ENCODE assay signal across 39 cellular contexts in genomic region chr4:59314637-59315036, GRCh38.
"Had no signal": no experiment of that assay in that cellular context is flagged by ENCODE, and none has a peak within 500 bp of the region (broad histone marks: within the 10 kb centered on the region; RNA-seq: fewer than 3 reads in every experiment).

No MANE protein-coding gene starts in this region.

- H3K27me3 Mint-ChIP-seq: activated CD4-positive, alpha-beta memory T cell treated with anti-CD3 and anti-CD28 coated beads, Interleukin-2, amount 10 ng/mL, durations not matched to agents 7 days and 5 days; activated CD4-positive, alpha-beta T cell treated with anti-CD3 and anti-CD28 coated beads for 36 hours; activated CD4-positive, alpha-beta T cell treated with anti-CD3 and anti-CD28 coated beads, Interleukin-2, amount 10 ng/mL, durations not matched to agents 7 days and 5 days; activated CD8-positive, alpha-beta memory T cell treated with anti-CD3 and anti-CD28 coated beads, Interleukin-2, amount 10 ng/mL, durations not matched to agents 7 days and 5 days; activated naive CD4-positive, alpha-beta T cell treated with anti-CD3 and anti-CD28 coated beads, Interleukin-2, amount 10 ng/mL, durations not matched to agents 7 days and 5 days; activated naive CD4-positive, alpha-beta T cell treated with anti-CD3 and anti-CD28 coated beads, Interleukin-2, amount 50 U/mL, for 24 hours; activated naive CD8-positive, alpha-beta T cell; activated naive CD8-positive, alpha-beta T cell treated with anti-CD3 and anti-CD28 coated beads, Interleukin-2, amount 10 ng/mL, durations not matched to agents 7 days and 5 days; activated naive CD8-positive, alpha-beta T cell treated with anti-CD3 and anti-CD28 coated beads, Interleukin-2, amount 50 U/mL, for 24 hours; activated T-cell treated with anti-CD3 and anti-CD28 coated beads, Interleukin-2, amount 50 U/mL, for 24 hours; brain; central memory CD8-positive, alpha-beta T cell had no signal

- H3K27ac ChIP-seq: ascending aorta, cardiac muscle cell, WERI-Rb-1 had no signal

- H3K9me3 Mint-ChIP-seq: brain, WTC11 had no signal

- ATAC-seq: activated CD4-positive, alpha-beta T cell treated with anti-CD3 and anti-CD28 coated beads for 36 hours; activated CD4-positive, CD25-positive, alpha-beta regulatory T cell treated with anti-CD3 and anti-CD28 coated beads, Interleukin-2, amount 50 U/mL, for 24 hours; activated CD8-positive, alpha-beta memory T cell treated with anti-CD3 and anti-CD28 coated beads, Interleukin-2, amount 10 ng/mL, durations not matched to agents 7 days and 5 days; activated CD8-positive, alpha-beta T cell treated with anti-CD3 and anti-CD28 coated beads, Interleukin-2, amount 10 ng/mL, durations not matched to agents 7 days and 5 days; activated naive CD8-positive, alpha-beta T cell treated with anti-CD3 and anti-CD28 coated beads, Interleukin-2, amount 50 U/mL, for 24 hours; WTC11 had no signal

- H3K27ac Mint-ChIP-seq: activated CD4-positive, alpha-beta memory T cell treated with anti-CD3 and anti-CD28 coated beads, Interleukin-2, amount 10 ng/mL, durations not matched to agents 7 days and 5 days; activated CD4-positive, alpha-beta T cell treated with anti-CD3 and anti-CD28 coated beads for 36 hours; activated CD4-positive, alpha-beta T cell treated with anti-CD3 and anti-CD28 coated beads, Interleukin-2, amount 10 ng/mL, durations not matched to agents 7 days and 5 days; activated CD8-positive, alpha-beta memory T cell treated with anti-CD3 and anti-CD28 coated beads, Interleukin-2, amount 10 ng/mL, durations not matched to agents 7 days and 5 days; activated CD8-positive, alpha-beta T cell treated with anti-CD3 and anti-CD28 coated beads, Interleukin-2, amount 10 ng/mL, durations not matched to agents 7 days and 5 days; activated naive CD4-positive, alpha-beta T cell treated with anti-CD3 and anti-CD28 coated beads, Interleukin-2, amount 10 ng/mL, durations not matched to agents 7 days and 5 days; activated naive CD4-positive, alpha-beta T cell treated with anti-CD3 and anti-CD28 coated beads, Interleukin-2, amount 50 U/mL, for 24 hours; activated naive CD8-positive, alpha-beta T cell; activated naive CD8-positive, alpha-beta T cell treated with anti-CD3 and anti-CD28 coated beads, Interleukin-2, amount 10 ng/mL, durations not matched to agents 7 days and 5 days; activated naive CD8-positive, alpha-beta T cell treated with anti-CD3 and anti-CD28 coated beads, Interleukin-2, amount 50 U/mL, for 24 hours; activated T-cell treated with anti-CD3 and anti-CD28 coated beads, Interleukin-2, amount 50 U/mL, for 24 hours; activated T-helper 2 cell treated with anti-CD3 and anti-CD28 coated beads, Interferon-gamma antibody, Interleukin-2, Interleukin-4, amounts not matched to agents 10 μg/mL and 5 μg/mL and 100 μg/mL, durations not matched to agents 14 hours and 24 hours and 36 hours; brain; T-helper 1 cell treated with Interleukin-12 subunit alpha and Interleukin-12 subunit beta and Interleukin-4 antibody, amounts not matched to agents 30 μg/mL and 1 μg/mL, for 36 hours; T-helper 2 cell treated with Interferon-gamma antibody and Interleukin-4, amounts not matched to agents 5 μg/mL and 100 μg/mL, for 36 hours; WTC11 had no signal

- H3K4me3 ChIP-seq: ascending aorta, cardiac muscle cell had no signal

- H3K27me3 ChIP-seq: ascending aorta, cardiac muscle cell had no signal

- H3K4me1 Mint-ChIP-seq: activated CD4-positive, alpha-beta memory T cell treated with anti-CD3 and anti-CD28 coated beads, Interleukin-2, amount 10 ng/mL, durations not matched to agents 7 days and 5 days; activated CD4-positive, alpha-beta T cell treated with anti-CD3 and anti-CD28 coated beads for 36 hours; activated CD4-positive, alpha-beta T cell treated with anti-CD3 and anti-CD28 coated beads, Interleukin-2, amount 10 ng/mL, durations not matched to agents 7 days and 5 days; activated CD8-positive, alpha-beta memory T cell treated with anti-CD3 and anti-CD28 coated beads, Interleukin-2, amount 10 ng/mL, durations not matched to agents 7 days and 5 days; activated naive CD4-positive, alpha-beta T cell treated with anti-CD3 and anti-CD28 coated beads, Interleukin-2, amount 10 ng/mL, durations not matched to agents 7 days and 5 days; activated naive CD4-positive, alpha-beta T cell treated with anti-CD3 and anti-CD28 coated beads, Interleukin-2, amount 50 U/mL, for 24 hours; activated naive CD8-positive, alpha-beta T cell treated with anti-CD3 and anti-CD28 coated beads, Interleukin-2, amount 10 ng/mL, durations not matched to agents 7 days and 5 days; activated naive CD8-positive, alpha-beta T cell treated with anti-CD3 and anti-CD28 coated beads, Interleukin-2, amount 50 U/mL, for 24 hours; brain; central memory CD8-positive, alpha-beta T cell had no signal

- H3K36me3 Mint-ChIP-seq: activated CD8-positive, alpha-beta memory T cell treated with anti-CD3 and anti-CD28 coated beads, Interleukin-2, amount 10 ng/mL, durations not matched to agents 7 days and 5 days; activated naive CD4-positive, alpha-beta T cell treated with anti-CD3 and anti-CD28 coated beads, Interleukin-2, amount 10 ng/mL, durations not matched to agents 7 days and 5 days; activated naive CD4-positive, alpha-beta T cell treated with anti-CD3 and anti-CD28 coated beads, Interleukin-2, amount 50 U/mL, for 24 hours; activated naive CD8-positive, alpha-beta T cell; activated naive CD8-positive, alpha-beta T cell treated with anti-CD3 and anti-CD28 coated beads, Interleukin-2, amount 10 ng/mL, durations not matched to agents 7 days and 5 days; brain; WTC11 had no signal

- H3K9me3 ChIP-seq: ascending aorta had no signal

- H3K4me1 ChIP-seq: ascending aorta had no signal

- DNase-seq: activated CD4-positive, alpha-beta memory T cell treated with anti-CD3 and anti-CD28 coated beads, Interleukin-2, amount 10 ng/mL, durations not matched to agents 7 days and 5 days; activated CD4-positive, alpha-beta T cell treated with anti-CD3 and anti-CD28 coated beads for 1 hour; activated CD4-positive, alpha-beta T cell treated with anti-CD3 and anti-CD28 coated beads for 36 hours; activated CD4-positive, alpha-beta T cell treated with anti-CD3 and anti-CD28 coated beads for 48 hours; activated CD4-positive, alpha-beta T cell treated with anti-CD3 and anti-CD28 coated beads, Interleukin-2, amount 10 ng/mL, durations not matched to agents 7 days and 5 days; activated CD4-positive, alpha-beta T cell treated with anti-CD3 and anti-CD28 coated beads, Interleukin-2, amount 50 U/mL, for 48 hours; activated CD4-positive, CD25-positive, alpha-beta regulatory T cell; activated CD8-positive, alpha-beta memory T cell treated with anti-CD3 and anti-CD28 coated beads for 24 hours; activated CD8-positive, alpha-beta memory T cell treated with anti-CD3 and anti-CD28 coated beads, Interleukin-2, amount 10 ng/mL, durations not matched to agents 7 days and 5 days; activated CD8-positive, alpha-beta memory T cell treated with anti-CD3 and anti-CD28 coated beads, Interleukin-2, amount 50 U/mL, for 48 hours; activated CD8-positive, alpha-beta T cell treated with anti-CD3 and anti-CD28 coated beads, Interleukin-2, amount 10 ng/mL, durations not matched to agents 7 days and 5 days; activated effector memory CD4-positive, alpha-beta T cell treated with Interleukin-2 at 50 U/mL for 16 hours; activated gamma-delta T cell; activated naive CD4-positive, alpha-beta T cell treated with anti-CD3 and anti-CD28 coated beads, Interleukin-2, amount 10 ng/mL, durations not matched to agents 7 days and 5 days; activated naive CD4-positive, alpha-beta T cell treated with Interleukin-2 at 50 U/mL for 16 hours; activated naive CD8-positive, alpha-beta T cell treated with anti-CD3 and anti-CD28 coated beads, Interleukin-2, amount 10 ng/mL, durations not matched to agents 7 days and 5 days; activated naive CD8-positive, alpha-beta T cell treated with anti-CD3 and anti-CD28 coated beads, Interleukin-2, amount 50 U/mL, for 24 hours; activated T-cell treated with anti-CD3 and anti-CD28 coated beads, Interleukin-2, amount 50 U/mL, for 24 hours; activated T-cell treated with anti-CD3 and anti-CD28 coated beads, Interleukin-2, amount 50 U/mL, for 48 hours; amygdala; anterior cingulate cortex; caudate nucleus; cerebellar nuclear complex; T-helper 2 cell; T-helper 9 cell; WERI-Rb-1 had no signal

- H3K36me3 ChIP-seq: ascending aorta, cardiac muscle cell, WERI-Rb-1 had no signal

- FAIRE-seq: bronchial epithelial cell, TTC549 had no signal

- H3K4me3 Mint-ChIP-seq: activated CD4-positive, alpha-beta memory T cell treated with anti-CD3 and anti-CD28 coated beads, Interleukin-2, amount 10 ng/mL, durations not matched to agents 7 days and 5 days; activated CD4-positive, alpha-beta T cell treated with anti-CD3 and anti-CD28 coated beads for 36 hours; activated CD4-positive, alpha-beta T cell treated with anti-CD3 and anti-CD28 coated beads, Interleukin-2, amount 10 ng/mL, durations not matched to agents 7 days and 5 days; activated CD8-positive, alpha-beta memory T cell treated with anti-CD3 and anti-CD28 coated beads, Interleukin-2, amount 10 ng/mL, durations not matched to agents 7 days and 5 days; activated CD8-positive, alpha-beta T cell treated with anti-CD3 and anti-CD28 coated beads, Interleukin-2, amount 10 ng/mL, durations not matched to agents 7 days and 5 days; activated naive CD4-positive, alpha-beta T cell treated with anti-CD3 and anti-CD28 coated beads, Interleukin-2, amount 10 ng/mL, durations not matched to agents 7 days and 5 days; activated naive CD4-positive, alpha-beta T cell treated with anti-CD3 and anti-CD28 coated beads, Interleukin-2, amount 50 U/mL, for 24 hours; activated naive CD8-positive, alpha-beta T cell; activated naive CD8-positive, alpha-beta T cell treated with anti-CD3 and anti-CD28 coated beads, Interleukin-2, amount 10 ng/mL, durations not matched to agents 7 days and 5 days; activated naive CD8-positive, alpha-beta T cell treated with anti-CD3 and anti-CD28 coated beads, Interleukin-2, amount 50 U/mL, for 24 hours; activated T-cell treated with anti-CD3 and anti-CD28 coated beads, Interleukin-2, amount 50 U/mL, for 24 hours; brain; central memory CD8-positive, alpha-beta T cell; T-helper 1 cell treated with Interleukin-12 subunit alpha and Interleukin-12 subunit beta and Interleukin-4 antibody, amounts not matched to agents 30 μg/mL and 1 μg/mL, for 36 hours; T-helper 2 cell treated with Interferon-gamma antibody and Interleukin-4, amounts not matched to agents 5 μg/mL and 100 μg/mL, for 36 hours; WTC11 had no signal
